1 cellular context compared by ENCODE assay signal in the genomic region with DNA sequence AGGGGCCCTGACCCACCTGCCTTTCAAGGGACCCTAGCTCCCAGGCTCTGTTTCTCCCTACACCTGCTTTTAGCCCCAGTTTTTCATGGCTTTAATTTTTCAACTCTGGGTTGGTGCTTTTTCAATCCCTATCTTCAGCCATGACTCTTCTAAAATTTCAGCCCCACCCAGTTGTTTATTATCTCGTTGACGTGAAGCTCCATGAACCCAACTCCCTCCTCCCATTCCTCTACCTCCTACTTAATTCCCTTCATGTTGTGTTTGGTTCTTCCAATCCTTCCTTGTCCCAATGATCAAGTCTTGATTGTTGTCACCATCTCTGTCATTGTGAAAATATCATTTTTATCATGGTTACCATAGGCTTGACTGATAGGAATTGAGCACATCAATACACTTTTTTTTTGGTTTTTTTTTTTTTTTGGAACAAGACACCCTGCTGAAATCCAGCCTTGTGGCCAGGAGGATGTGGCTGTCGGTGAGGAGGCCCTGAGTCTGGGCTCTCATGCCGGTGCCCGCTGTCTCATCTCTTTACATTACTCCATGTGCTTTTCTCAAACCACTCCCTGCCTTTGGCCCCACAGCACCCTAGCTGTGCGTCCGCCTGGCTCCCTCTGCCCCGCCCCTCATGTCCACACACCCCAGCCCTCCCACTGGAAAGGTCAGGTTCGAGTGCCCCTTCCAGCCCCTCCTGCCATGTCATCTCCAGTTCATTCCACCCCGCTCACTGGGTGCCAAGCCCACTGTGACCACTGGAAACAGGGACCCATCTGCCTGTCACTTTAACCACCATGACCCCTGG.
TF ChIP-seq lines count a peak whose summit lies in the region.

No MANE protein-coding gene starts in this region.

TF ChIP-seq in K562, 482 proteins besides CTCF, POLR2A, EP300 and RAD21 (continued from another document and continues in another):
- TF ChIP-seq, protein P1, sequence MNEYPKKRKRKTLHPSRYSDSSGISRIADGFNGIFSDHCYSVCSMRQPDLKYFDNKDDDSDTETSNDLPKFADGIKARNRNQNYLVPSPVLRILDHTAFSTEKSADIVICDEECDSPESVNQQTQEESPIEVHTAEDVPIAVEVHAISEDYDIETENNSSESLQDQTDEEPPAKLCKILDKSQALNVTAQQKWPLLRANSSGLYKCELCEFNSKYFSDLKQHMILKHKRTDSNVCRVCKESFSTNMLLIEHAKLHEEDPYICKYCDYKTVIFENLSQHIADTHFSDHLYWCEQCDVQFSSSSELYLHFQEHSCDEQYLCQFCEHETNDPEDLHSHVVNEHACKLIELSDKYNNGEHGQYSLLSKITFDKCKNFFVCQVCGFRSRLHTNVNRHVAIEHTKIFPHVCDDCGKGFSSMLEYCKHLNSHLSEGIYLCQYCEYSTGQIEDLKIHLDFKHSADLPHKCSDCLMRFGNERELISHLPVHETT (CRISPR knock-in tag; conservative IDR thresholded peaks at IDR 0.05 in 1 of 2, IDR thresholded peaks at IDR 0.05 in 1 of 2), result 0 out of 4 replicates have a peak, but pooled peaks of 1 of the 2 experiments have one; percentile 30
- TF ChIP-seq ZNF12 (CRISPR knock-in tag; IDR thresholded peaks at IDR 0.05) (no peak), ZNF507 (tag; conservative IDR thresholded peaks at IDR 0.05) (no peak), POLR3A (IDR thresholded peaks at IDR 0.05; ENCODE audit: borderline replicate concordance, extremely low read depth, insufficient read depth, insufficient read length) (no peak), POLR3G (IDR thresholded peaks at IDR 0.05; ENCODE audit: extremely low read depth, insufficient read length, insufficient replicate concordance) (no peak), PTBP1 (IDR thresholded peaks at IDR 0.05; ENCODE audit: low read depth, low read length) (no peak), RAD51 (IDR thresholded peaks at IDR 0.05; ENCODE audit: borderline replicate concordance, low read depth) (no peak), CHD2 (IDR thresholded peaks at IDR 0.05; ENCODE audit: low read depth, low read length) (no peak), TAF1 (IDR thresholded peaks at IDR 0.05; ENCODE audit: control insufficient read depth, extremely low read depth, insufficient read depth, low read length, severe bottlenecking) (no peak), ESRRB (CRISPR knock-in tag; IDR thresholded peaks at IDR 0.05; ENCODE audit: borderline replicate concordance) (no peak), GABPA (tag; conservative IDR thresholded peaks at IDR 0.05; ENCODE audit: low read depth) (no peak), LCOR (CRISPR knock-in tag; IDR thresholded peaks at IDR 0.05) (no peak), ZNF561 (CRISPR knock-in tag; conservative IDR thresholded peaks at IDR 0.05) (no peak), E2F3 (CRISPR knock-in tag; IDR thresholded peaks at IDR 0.05) (no peak), RFX5 (IDR thresholded peaks at IDR 0.05; ENCODE audit: low read depth, low read length) (no peak), CHD4 (IDR thresholded peaks at IDR 0.05; ENCODE audit: insufficient read depth, insufficient replicate concordance, low read depth, low read length, poor library complexity, severe bottlenecking) (no peak), NFXL1 (CRISPR knock-in tag; IDR thresholded peaks at IDR 0.05) (no peak), BRD4 (IDR thresholded peaks at IDR 0.05) (no peak), ZSCAN29 (IDR thresholded peaks at IDR 0.05) (no peak), GABPB1 (CRISPR knock-in tag; IDR thresholded peaks at IDR 0.05) (no peak), BCOR (IDR thresholded peaks at IDR 0.05) (no peak), ZNF143 (CRISPR knock-in tag; IDR thresholded peaks at IDR 0.05) (no peak), GATAD2A (IDR thresholded peaks at IDR 0.05) (no peak), DDX20 (tag; IDR thresholded peaks at IDR 0.05; ENCODE audit: low read depth) (no peak), FOXP1 (CRISPR knock-in tag; IDR thresholded peaks at IDR 0.05) (no peak), TGIF2 (CRISPR knock-in tag; IDR thresholded peaks at IDR 0.05) (no peak), ZNF134 (CRISPR knock-in tag; conservative IDR thresholded peaks at IDR 0.05) (no peak), CBX1 (IDR thresholded peaks at IDR 0.05; ENCODE audit: low read depth) (no peak), SMARCC2 (IDR thresholded peaks at IDR 0.05; ENCODE audit: low read depth) (no peak), HDAC6 (IDR thresholded peaks at IDR 0.05; ENCODE audit: low read depth, low read length) (no peak), ASH1L (IDR thresholded peaks at IDR 0.05; ENCODE audit: borderline replicate concordance, low read depth, partially characterized antibody) (no peak), MAFG (tag; conservative IDR thresholded peaks at IDR 0.05) (peak; percentile 63), ZC3H8 (IDR thresholded peaks at IDR 0.05) (no peak), SPI1 (IDR thresholded peaks at IDR 0.05; ENCODE audit: borderline replicate concordance, low read depth, low read length) (no peak), RB1 (IDR thresholded peaks at IDR 0.05; ENCODE audit: low read depth) (no peak), ZNF77 (CRISPR knock-in tag; IDR thresholded peaks at IDR 0.05) (no peak), NR1H2 (CRISPR knock-in tag; IDR thresholded peaks at IDR 0.05) (no peak), EP400 (IDR thresholded peaks at IDR 0.05) (0 out of 2 replicates have a peak, but pooled peaks have one; percentile 19)
- TF ChIP-seq, protein P2, sequence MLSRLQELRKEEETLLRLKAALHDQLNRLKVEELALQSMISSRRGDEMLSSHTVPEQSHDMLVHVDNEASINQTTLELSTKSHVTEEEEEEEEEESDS (CRISPR knock-in tag; IDR thresholded peaks at IDR 0.05), result no peak
- TF ChIP-seq, protein P3, sequence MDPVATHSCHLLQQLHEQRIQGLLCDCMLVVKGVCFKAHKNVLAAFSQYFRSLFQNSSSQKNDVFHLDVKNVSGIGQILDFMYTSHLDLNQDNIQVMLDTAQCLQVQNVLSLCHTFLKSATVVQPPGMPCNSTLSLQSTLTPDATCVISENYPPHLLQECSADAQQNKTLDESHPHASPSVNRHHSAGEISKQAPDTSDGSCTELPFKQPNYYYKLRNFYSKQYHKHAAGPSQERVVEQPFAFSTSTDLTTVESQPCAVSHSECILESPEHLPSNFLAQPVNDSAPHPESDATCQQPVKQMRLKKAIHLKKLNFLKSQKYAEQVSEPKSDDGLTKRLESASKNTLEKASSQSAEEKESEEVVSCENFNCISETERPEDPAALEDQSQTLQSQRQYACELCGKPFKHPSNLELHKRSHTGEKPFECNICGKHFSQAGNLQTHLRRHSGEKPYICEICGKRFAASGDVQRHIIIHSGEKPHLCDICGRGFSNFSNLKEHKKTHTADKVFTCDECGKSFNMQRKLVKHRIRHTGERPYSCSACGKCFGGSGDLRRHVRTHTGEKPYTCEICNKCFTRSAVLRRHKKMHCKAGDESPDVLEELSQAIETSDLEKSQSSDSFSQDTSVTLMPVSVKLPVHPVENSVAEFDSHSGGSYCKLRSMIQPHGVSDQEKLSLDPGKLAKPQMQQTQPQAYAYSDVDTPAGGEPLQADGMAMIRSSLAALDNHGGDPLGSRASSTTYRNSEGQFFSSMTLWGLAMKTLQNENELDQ (CRISPR knock-in tag; IDR thresholded peaks at IDR 0.05; ENCODE audit: borderline replicate concordance), result no peak
- TF ChIP-seq, protein P4, sequence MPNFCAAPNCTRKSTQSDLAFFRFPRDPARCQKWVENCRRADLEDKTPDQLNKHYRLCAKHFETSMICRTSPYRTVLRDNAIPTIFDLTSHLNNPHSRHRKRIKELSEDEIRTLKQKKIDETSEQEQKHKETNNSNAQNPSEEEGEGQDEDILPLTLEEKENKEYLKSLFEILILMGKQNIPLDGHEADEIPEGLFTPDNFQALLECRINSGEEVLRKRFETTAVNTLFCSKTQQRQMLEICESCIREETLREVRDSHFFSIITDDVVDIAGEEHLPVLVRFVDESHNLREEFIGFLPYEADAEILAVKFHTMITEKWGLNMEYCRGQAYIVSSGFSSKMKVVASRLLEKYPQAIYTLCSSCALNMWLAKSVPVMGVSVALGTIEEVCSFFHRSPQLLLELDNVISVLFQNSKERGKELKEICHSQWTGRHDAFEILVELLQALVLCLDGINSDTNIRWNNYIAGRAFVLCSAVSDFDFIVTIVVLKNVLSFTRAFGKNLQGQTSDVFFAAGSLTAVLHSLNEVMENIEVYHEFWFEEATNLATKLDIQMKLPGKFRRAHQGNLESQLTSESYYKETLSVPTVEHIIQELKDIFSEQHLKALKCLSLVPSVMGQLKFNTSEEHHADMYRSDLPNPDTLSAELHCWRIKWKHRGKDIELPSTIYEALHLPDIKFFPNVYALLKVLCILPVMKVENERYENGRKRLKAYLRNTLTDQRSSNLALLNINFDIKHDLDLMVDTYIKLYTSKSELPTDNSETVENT (CRISPR knock-in tag; IDR thresholded peaks at IDR 0.05), result no peak
- TF ChIP-seq, protein P5, sequence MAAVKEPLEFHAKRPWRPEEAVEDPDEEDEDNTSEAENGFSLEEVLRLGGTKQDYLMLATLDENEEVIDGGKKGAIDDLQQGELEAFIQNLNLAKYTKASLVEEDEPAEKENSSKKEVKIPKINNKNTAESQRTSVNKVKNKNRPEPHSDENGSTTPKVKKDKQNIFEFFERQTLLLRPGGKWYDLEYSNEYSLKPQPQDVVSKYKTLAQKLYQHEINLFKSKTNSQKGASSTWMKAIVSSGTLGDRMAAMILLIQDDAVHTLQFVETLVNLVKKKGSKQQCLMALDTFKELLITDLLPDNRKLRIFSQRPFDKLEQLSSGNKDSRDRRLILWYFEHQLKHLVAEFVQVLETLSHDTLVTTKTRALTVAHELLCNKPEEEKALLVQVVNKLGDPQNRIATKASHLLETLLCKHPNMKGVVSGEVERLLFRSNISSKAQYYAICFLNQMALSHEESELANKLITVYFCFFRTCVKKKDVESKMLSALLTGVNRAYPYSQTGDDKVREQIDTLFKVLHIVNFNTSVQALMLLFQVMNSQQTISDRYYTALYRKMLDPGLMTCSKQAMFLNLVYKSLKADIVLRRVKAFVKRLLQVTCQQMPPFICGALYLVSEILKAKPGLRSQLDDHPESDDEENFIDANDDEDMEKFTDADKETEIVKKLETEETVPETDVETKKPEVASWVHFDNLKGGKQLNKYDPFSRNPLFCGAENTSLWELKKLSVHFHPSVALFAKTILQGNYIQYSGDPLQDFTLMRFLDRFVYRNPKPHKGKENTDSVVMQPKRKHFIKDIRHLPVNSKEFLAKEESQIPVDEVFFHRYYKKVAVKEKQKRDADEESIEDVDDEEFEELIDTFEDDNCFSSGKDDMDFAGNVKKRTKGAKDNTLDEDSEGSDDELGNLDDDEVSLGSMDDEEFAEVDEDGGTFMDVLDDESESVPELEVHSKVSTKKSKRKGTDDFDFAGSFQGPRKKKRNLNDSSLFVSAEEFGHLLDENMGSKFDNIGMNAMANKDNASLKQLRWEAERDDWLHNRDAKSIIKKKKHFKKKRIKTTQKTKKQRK (IDR thresholded peaks at IDR 0.05; ENCODE audit: borderline replicate concordance, low read depth, low read length), result no peak
- TF ChIP-seq, protein P6, sequence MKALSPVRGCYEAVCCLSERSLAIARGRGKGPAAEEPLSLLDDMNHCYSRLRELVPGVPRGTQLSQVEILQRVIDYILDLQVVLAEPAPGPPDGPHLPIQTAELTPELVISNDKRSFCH (CRISPR knock-in tag; IDR thresholded peaks at IDR 0.05), result no peak
- TF ChIP-seq, protein P6 (tag; IDR thresholded peaks at IDR 0.05), result no peak
- TF ChIP-seq, protein P7, sequence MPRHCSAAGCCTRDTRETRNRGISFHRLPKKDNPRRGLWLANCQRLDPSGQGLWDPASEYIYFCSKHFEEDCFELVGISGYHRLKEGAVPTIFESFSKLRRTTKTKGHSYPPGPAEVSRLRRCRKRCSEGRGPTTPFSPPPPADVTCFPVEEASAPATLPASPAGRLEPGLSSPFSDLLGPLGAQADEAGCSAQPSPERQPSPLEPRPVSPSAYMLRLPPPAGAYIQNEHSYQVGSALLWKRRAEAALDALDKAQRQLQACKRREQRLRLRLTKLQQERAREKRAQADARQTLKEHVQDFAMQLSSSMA (CRISPR knock-in tag; IDR thresholded peaks at IDR 0.05), result no peak
- TF ChIP-seq, protein P8, sequence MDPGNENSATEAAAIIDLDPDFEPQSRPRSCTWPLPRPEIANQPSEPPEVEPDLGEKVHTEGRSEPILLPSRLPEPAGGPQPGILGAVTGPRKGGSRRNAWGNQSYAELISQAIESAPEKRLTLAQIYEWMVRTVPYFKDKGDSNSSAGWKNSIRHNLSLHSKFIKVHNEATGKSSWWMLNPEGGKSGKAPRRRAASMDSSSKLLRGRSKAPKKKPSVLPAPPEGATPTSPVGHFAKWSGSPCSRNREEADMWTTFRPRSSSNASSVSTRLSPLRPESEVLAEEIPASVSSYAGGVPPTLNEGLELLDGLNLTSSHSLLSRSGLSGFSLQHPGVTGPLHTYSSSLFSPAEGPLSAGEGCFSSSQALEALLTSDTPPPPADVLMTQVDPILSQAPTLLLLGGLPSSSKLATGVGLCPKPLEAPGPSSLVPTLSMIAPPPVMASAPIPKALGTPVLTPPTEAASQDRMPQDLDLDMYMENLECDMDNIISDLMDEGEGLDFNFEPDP (CRISPR knock-in tag; IDR thresholded peaks at IDR 0.05), result no peak
- TF ChIP-seq, protein P9, sequence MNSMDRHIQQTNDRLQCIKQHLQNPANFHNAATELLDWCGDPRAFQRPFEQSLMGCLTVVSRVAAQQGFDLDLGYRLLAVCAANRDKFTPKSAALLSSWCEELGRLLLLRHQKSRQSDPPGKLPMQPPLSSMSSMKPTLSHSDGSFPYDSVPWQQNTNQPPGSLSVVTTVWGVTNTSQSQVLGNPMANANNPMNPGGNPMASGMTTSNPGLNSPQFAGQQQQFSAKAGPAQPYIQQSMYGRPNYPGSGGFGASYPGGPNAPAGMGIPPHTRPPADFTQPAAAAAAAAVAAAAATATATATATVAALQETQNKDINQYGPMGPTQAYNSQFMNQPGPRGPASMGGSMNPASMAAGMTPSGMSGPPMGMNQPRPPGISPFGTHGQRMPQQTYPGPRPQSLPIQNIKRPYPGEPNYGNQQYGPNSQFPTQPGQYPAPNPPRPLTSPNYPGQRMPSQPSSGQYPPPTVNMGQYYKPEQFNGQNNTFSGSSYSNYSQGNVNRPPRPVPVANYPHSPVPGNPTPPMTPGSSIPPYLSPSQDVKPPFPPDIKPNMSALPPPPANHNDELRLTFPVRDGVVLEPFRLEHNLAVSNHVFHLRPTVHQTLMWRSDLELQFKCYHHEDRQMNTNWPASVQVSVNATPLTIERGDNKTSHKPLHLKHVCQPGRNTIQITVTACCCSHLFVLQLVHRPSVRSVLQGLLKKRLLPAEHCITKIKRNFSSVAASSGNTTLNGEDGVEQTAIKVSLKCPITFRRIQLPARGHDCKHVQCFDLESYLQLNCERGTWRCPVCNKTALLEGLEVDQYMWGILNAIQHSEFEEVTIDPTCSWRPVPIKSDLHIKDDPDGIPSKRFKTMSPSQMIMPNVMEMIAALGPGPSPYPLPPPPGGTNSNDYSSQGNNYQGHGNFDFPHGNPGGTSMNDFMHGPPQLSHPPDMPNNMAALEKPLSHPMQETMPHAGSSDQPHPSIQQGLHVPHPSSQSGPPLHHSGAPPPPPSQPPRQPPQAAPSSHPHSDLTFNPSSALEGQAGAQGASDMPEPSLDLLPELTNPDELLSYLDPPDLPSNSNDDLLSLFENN (IDR thresholded peaks at IDR 0.05; ENCODE audit: low read depth in 2 of 2, low read length in 2 of 2), result no peak
- TF ChIP-seq, protein P10, sequence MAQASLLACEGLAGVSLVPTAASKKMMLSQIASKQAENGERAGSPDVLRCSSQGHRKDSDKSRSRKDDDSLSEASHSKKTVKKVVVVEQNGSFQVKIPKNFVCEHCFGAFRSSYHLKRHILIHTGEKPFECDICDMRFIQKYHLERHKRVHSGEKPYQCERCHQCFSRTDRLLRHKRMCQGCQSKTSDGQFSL (CRISPR knock-in tag; IDR thresholded peaks at IDR 0.05), result no peak
- TF ChIP-seq, protein P10 (tag; IDR thresholded peaks at IDR 0.05), result no peak
